1 cellular context compared by ENCODE assay signal in the genomic region with DNA sequence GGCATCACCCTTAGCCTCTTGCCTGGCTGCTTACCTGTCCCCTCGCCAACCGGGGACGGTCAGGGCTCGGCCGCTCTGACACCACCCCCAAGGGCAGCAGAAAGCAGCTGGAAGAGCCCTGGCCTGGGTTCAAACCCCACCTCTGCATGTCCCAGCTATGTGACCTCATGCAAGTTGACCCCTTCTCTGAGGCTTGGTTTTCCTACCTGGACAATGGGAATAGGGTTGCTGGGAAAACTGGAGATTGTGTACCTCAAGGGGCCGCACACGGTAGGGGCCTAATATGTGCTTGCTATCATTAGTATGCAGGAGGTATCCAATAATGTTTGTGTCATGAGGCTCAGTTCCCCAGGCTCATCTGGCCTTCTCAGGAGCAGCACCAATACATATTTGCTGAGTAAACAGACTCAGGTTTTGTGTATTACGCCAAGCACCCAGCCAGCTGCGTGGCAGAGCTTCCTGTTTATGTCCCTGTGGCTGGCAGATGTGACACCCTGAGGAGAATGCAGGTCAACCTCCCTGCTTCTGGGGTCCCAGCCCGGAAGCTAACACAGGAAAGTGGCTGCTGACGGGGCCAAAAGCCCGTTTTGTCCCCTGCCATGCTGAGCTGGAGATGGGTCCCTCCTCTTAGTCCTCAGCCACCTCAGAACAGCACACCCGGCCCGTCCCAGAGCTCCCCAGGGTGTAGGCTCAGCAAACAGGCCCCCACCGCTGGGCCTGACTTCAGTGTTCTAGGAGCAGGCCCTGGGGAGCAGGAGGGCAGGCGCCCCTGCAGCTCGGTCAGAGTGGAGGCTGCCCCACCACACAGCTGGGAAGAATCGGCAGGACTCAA.
TF ChIP-seq lines count a peak whose summit lies in the region.

No MANE protein-coding gene starts in this region.

TF ChIP-seq in IMR-90, 13 proteins besides CTCF, POLR2A, EP300 and RAD21 (continued from another document):
- TF ChIP-seq SMC3 (IDR thresholded peaks at IDR 0.05; ENCODE audit: low read depth, low read length): no peak
- no peak for TF ChIP-seq BHLHE40 (IDR thresholded peaks at IDR 0.05; ENCODE audit: low read depth, low read length)
- TF ChIP-seq RFX5 (IDR thresholded peaks at IDR 0.05; ENCODE audit: low read depth, low read length): no peak
- TF ChIP-seq CHD1 (IDR thresholded peaks at IDR 0.05; ENCODE audit: low read depth, low read length): no peak
- TF ChIP-seq, protein P1, sequence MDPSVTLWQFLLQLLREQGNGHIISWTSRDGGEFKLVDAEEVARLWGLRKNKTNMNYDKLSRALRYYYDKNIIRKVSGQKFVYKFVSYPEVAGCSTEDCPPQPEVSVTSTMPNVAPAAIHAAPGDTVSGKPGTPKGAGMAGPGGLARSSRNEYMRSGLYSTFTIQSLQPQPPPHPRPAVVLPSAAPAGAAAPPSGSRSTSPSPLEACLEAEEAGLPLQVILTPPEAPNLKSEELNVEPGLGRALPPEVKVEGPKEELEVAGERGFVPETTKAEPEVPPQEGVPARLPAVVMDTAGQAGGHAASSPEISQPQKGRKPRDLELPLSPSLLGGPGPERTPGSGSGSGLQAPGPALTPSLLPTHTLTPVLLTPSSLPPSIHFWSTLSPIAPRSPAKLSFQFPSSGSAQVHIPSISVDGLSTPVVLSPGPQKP (IDR thresholded peaks at IDR 0.05; ENCODE audit: borderline replicate concordance, low read depth, low read length): no peak
- TF ChIP-seq MXI1 (IDR thresholded peaks at IDR 0.05; ENCODE audit: borderline replicate concordance, low read depth, low read length): no peak
- no peak for TF ChIP-seq RCOR1 (IDR thresholded peaks at IDR 0.05; ENCODE audit: insufficient replicate concordance, low read length)
- no peak for TF ChIP-seq NFE2L2 (IDR thresholded peaks at IDR 0.05; ENCODE audit: low read depth, low read length)
- no peak for TF ChIP-seq MAFK (IDR thresholded peaks at IDR 0.05; ENCODE audit: low read depth, low read length)
- no peak for TF ChIP-seq CEBPB (IDR thresholded peaks at IDR 0.05; ENCODE audit: low read depth, low read length)
